Comparison of ENCODE assay signal across 22 cellular contexts in genomic region chr2:56464613-56465012, GRCh38.
"Had no signal": no experiment of that assay in that cellular context is flagged by ENCODE, and none has a peak within 500 bp of the region (broad histone marks: within the 10 kb centered on the region; RNA-seq: fewer than 3 reads in every experiment).

No MANE protein-coding gene starts in this region.

- H3K36me3 ChIP-seq: neural progenitor cell, prostate gland, right atrium auricular region, transverse colon, uterus had no signal

- H3K27ac Mint-ChIP-seq: activated CD4-positive, alpha-beta T cell treated with anti-CD3 and anti-CD28 coated beads, Interleukin-2, amount 10 ng/mL, durations not matched to agents 7 days and 5 days; activated naive CD4-positive, alpha-beta T cell treated with anti-CD3 and anti-CD28 coated beads, Interleukin-2, amount 50 U/mL, for 24 hours; endodermal cell; naive thymus-derived CD4-positive, alpha-beta T cell; neural progenitor cell had no signal

- DNase-seq: activated CD4-positive, alpha-beta T cell treated with anti-CD3 and anti-CD28 coated beads, Interleukin-2, amount 10 ng/mL, durations not matched to agents 7 days and 5 days; activated CD8-positive, alpha-beta memory T cell treated with anti-CD3 and anti-CD28 coated beads, Interleukin-2, amount 50 U/mL, for 48 hours; activated effector memory CD4-positive, alpha-beta T cell treated with Interleukin-2 at 50 U/mL for 16 hours; activated T-cell treated with anti-CD3 and anti-CD28 coated beads, Interleukin-2, amount 50 U/mL, for 48 hours; amygdala; body of pancreas; caudate nucleus; endodermal cell; left cardiac atrium; mesendoderm; naive thymus-derived CD4-positive, alpha-beta T cell; stimulated activated naive CD8-positive, alpha-beta T cell treated with anti-CD3 and anti-CD28 coated beads, Interleukin-15, Interleukin-2, amounts not matched to agents 100 U/mL and 50 U/mL, for 24 hours; substantia nigra; T-helper 1 cell; T1000; transverse colon; uterus had no signal

- H3K4me3 ChIP-seq: body of pancreas, neural progenitor cell, prostate gland, right atrium auricular region, skin epidermis, transverse colon, uterus had no signal

- ATAC-seq: body of pancreas; stimulated activated naive CD8-positive, alpha-beta T cell treated with anti-CD3 and anti-CD28 coated beads, Interleukin-15, Interleukin-2, amounts not matched to agents 100 U/mL and 50 U/mL, for 24 hours had no signal

- H2AFZ ChIP-seq: neural progenitor cell had no signal

- H3K36me3 Mint-ChIP-seq: activated naive CD4-positive, alpha-beta T cell treated with anti-CD3 and anti-CD28 coated beads, Interleukin-2, amount 50 U/mL, for 24 hours; naive thymus-derived CD4-positive, alpha-beta T cell; neural progenitor cell had no signal

- H3K4me1 ChIP-seq: body of pancreas, neural progenitor cell, prostate gland, right atrium auricular region, transverse colon, uterus had no signal

- H3K27me3 ChIP-seq: body of pancreas, neural progenitor cell, right atrium auricular region, transverse colon, uterus had no signal

- H3K27ac ChIP-seq: body of pancreas, neural progenitor cell, prostate gland, right atrium auricular region, skin epidermis, transverse colon, uterus had no signal

- H3K4me2 ChIP-seq: neural progenitor cell had no signal

- H3K9ac ChIP-seq: neural progenitor cell had no signal

- H3K9me3 ChIP-seq: body of pancreas, prostate gland, right atrium auricular region, transverse colon, uterus had no signal

- H3K9me3 Mint-ChIP-seq: activated naive CD4-positive, alpha-beta T cell treated with anti-CD3 and anti-CD28 coated beads, Interleukin-2, amount 50 U/mL, for 24 hours; endodermal cell; neural progenitor cell had no signal
